Comparison of ENCODE assay signal across 11 cellular contexts in genomic region chr9:18829066-18829465, GRCh38.
"Had no signal": no experiment of that assay in that cellular context is flagged by ENCODE, and none has a peak within 500 bp of the region (broad histone marks: within the 10 kb centered on the region; RNA-seq: fewer than 3 reads in every experiment).

No MANE protein-coding gene starts in this region.

- ATAC-seq: HCT116, HepG2 had no signal

- H3K27ac Mint-ChIP-seq: HFFc6, IgD-negative memory B cell had no signal

- H3K4me3 Mint-ChIP-seq: HFFc6, IgD-negative memory B cell had no signal

- H3K4me3 ChIP-seq: GM23248, HAP-1 had no signal

- DNase-seq: GM23248, GOT3, H7, HFFc6, KBM-7 had no signal

- H3K27me3 Mint-ChIP-seq: IgD-negative memory B cell had no signal

- H3K9me3 ChIP-seq: HAP-1 had no signal

- H3K36me3 Mint-ChIP-seq: IgD-negative memory B cell had no signal

- H3K9me3 Mint-ChIP-seq: HFFc6, IgD-negative memory B cell had no signal

- H3K4me1 Mint-ChIP-seq: IgD-negative memory B cell had no signal

- H3K27ac ChIP-seq: GM23248, HL-60, KMS-11 had no signal
